In the genomic region with DNA sequence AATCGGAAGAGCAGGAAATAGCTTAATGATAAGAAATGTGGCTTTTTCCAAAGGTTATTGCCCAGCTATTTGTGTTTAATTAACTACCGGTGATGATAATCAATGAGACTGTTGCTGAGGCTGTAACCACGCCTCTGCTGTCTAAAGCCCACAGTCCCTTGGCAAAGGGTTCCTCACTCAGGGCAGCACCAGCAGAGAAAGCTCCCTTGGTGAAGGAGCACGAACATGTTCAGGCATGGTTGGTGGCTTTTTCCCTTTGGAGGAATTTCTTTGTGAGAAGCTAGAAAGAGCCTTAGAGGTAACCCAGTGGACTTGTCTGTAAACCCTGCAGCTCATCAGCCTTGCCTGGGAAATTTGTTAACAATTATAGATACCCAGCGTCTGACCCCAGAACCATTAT, we compare ENCODE assay signal across 19 cellular contexts. TPM values are rescaled to one million over a fixed set of nuclear protein-coding genes. Genes with fewer than 3 reads are reported as not detected.
DNase-seq lines count a peak whose midpoint lies in the region; ATAC-seq and TF ChIP-seq lines count a peak whose summit lies in the region.
"Had no signal": no experiment of that assay in that cellular context is flagged by ENCODE, and none has a peak within 500 bp of the region (broad histone marks: within the 10 kb centered on the region; RNA-seq: fewer than 3 reads in every experiment).

No MANE protein-coding gene starts in this region.

- H3K4me3 ChIP-seq in mammary epithelial cell (replicated peaks in 1 of 3; ENCODE audit: insufficient read depth in 1 of 3, low read depth in 2 of 3, low read length in 3 of 3) (no peak overlapping the region), smooth muscle cell (no peak overlapping the region)

- H2AFZ ChIP-seq in mammary epithelial cell (ENCODE audit: low read depth, low read length): peak overlapping the region; percentile 60
- H2AFZ ChIP-seq in smooth muscle cell (ENCODE audit: low read depth): peak overlapping the region; percentile 10

- H3K27me3 ChIP-seq in mammary epithelial cell (ENCODE audit: insufficient read depth, low read length) (no peaks in the 10 kb centered on the region), foreskin keratinocyte (no peaks in the 10 kb centered on the region), smooth muscle cell (ENCODE audit: low read depth) (no peaks in the 10 kb centered on the region)
- H3K27me3 ChIP-seq: BE2C had no signal

- H3K36me3 ChIP-seq in mammary epithelial cell (ENCODE audit: insufficient read depth, low read length): no peaks in the 10 kb centered on the region
- no peaks in the 10 kb centered on the region for H3K36me3 ChIP-seq in smooth muscle cell (ENCODE audit: low read depth)
- H3K36me3 ChIP-seq: BE2C had no signal

- no peaks in the 10 kb centered on the region for H4K20me1 ChIP-seq in mammary epithelial cell (ENCODE audit: insufficient read depth, low read length)
- H4K20me1 ChIP-seq in smooth muscle cell (ENCODE audit: low read depth): no peaks in the 10 kb centered on the region

- H3K4me2 ChIP-seq in mammary epithelial cell (ENCODE audit: insufficient read depth, low read depth, low read length): peak overlapping the region; percentile 65
- H3K4me2 ChIP-seq in smooth muscle cell: peak overlapping the region; percentile 17

- no TSS peak for BruUV-seq in mammary epithelial cell (replicated peaks; lab: Mats Ljungman, UMichigan)

- in situ Hi-C loops in mammary epithelial cell (cut with MboI; ENCODE audit: low sequenced_read_pairs in 2 of 2): loop anchor here in 1 of 2 donors (10.0 kb wide), 1 partner anchor 68 kb away; no protein-coding TSS in a partner anchor

- H3K4me1 ChIP-seq in mammary epithelial cell (ENCODE audit: insufficient read depth, low read length) (peaks cover 13% of the 10 kb centered on the region), foreskin keratinocyte (peaks cover 12% of the 10 kb centered on the region), smooth muscle cell (ENCODE audit: low read depth) (no peaks in the 10 kb centered on the region)

- H3K9ac ChIP-seq in mammary epithelial cell (ENCODE audit: insufficient read depth, low read length) (peak overlapping the region; percentile 20), smooth muscle cell (ENCODE audit: low read depth) (no peak overlapping the region)

- no peak for TF ChIP-seq CTCF in mammary epithelial cell (conservative IDR thresholded peaks at IDR 0.05 in 1 of 2, IDR thresholded peaks at IDR 0.05 in 1 of 2; ENCODE audit: extremely low read depth in 1 of 2, insufficient read depth in 1 of 2, low read depth in 1 of 2, low read length in 2 of 2)
- TF ChIP-seq CTCF in foreskin keratinocyte (conservative IDR thresholded peaks at IDR 0.05): peak; percentile 22
- TF ChIP-seq CTCF in smooth muscle cell (IDR thresholded peaks at IDR 0.05; ENCODE audit: borderline replicate concordance, insufficient read depth, poor library complexity, severe bottlenecking): no peak

- peak; percentile 30 for DNase-seq in activated CD8-positive, alpha-beta memory T cell treated with anti-CD3 and anti-CD28 coated beads for 24 hours
- no peak for DNase-seq in activated CD8-positive, alpha-beta memory T cell treated with anti-CD3 and anti-CD28 coated beads, Interleukin-2, amount 50 U/mL, for 4 hours
- DNase-seq in mammary epithelial cell (peak; percentile 92), foreskin keratinocyte (peak; percentile 81 to 88), smooth muscle cell (lab: John Stamatoyannopoulos, UW; ENCODE audit: unreplicated experiment) (no peak), GF-D8 (lab: John Stamatoyannopoulos, UW) (no peak), iPS-NIHi11 (ENCODE audit: low spot score) (no peak), globus pallidus (ENCODE audit: low spot score) (no peak)
- DNase-seq: 8988T; BE2C; CD4-positive, CD25-positive, alpha-beta regulatory T cell; COR-L47; HCEC 1CT; NCI-H1105 treated with DMSO at 0.1 percent for 48 hours; NCI-H1694 treated with DMSO at 0.1 percent for 48 hours; NCI-H2107; NCI-H345; NCI-H524 treated with DMSO at 0.1 percent for 48 hours; SIG-M5 had no signal

- peak; percentile 87 for ATAC-seq in foreskin keratinocyte

- dilution Hi-C loops in mammary epithelial cell (cut with HindIII; ENCODE audit: low sequenced_read_pairs): no loop called here

- H3K27ac ChIP-seq in mammary epithelial cell (ENCODE audit: insufficient read depth, low read depth, low read length): peak overlapping the region; percentile 53
- H3K27ac ChIP-seq in foreskin keratinocyte: no peak overlapping the region
- peak overlapping the region; percentile 60 for H3K27ac ChIP-seq in smooth muscle cell (ENCODE audit: low read depth)

- H3K79me2 ChIP-seq in mammary epithelial cell (ENCODE audit: insufficient read depth, low read length) (no peaks in the 10 kb centered on the region), smooth muscle cell (ENCODE audit: low read depth) (no peaks in the 10 kb centered on the region)

- 1% methylated on average over 5 of the region's 5 CpGs for WGBS in mammary epithelial cell (ENCODE audit: low coverage, missing lambda C conversion rate)
- whole genome bisulfite sequencing in smooth muscle cell (ENCODE audit: low lambda C conversion rate): 71% methylated on average over 5 of the region's 5 CpGs

- intact Hi-C loops in mammary epithelial cell (cut with micrococcal nuclease): loop anchor here (2.0 kb wide), 1 partner anchor 74 kb away; no protein-coding TSS in a partner anchor

- H3K9me3 ChIP-seq in mammary epithelial cell (replicated peaks; ENCODE audit: insufficient read depth, low read length) (no peaks in the 10 kb centered on the region), smooth muscle cell (replicated peaks; ENCODE audit: low read depth) (no peaks in the 10 kb centered on the region)
- H3K9me3 ChIP-seq: BE2C had no signal

- CTCF ChIA-PET in mammary epithelial cell (lab: Charles Lee; ENCODE audit: low non-redundant PET): no interaction called here

- H3F3A ChIP-seq in smooth muscle cell (ENCODE audit: low read depth): no peaks in the 10 kb centered on the region

RNA-seq across cellular contexts. Expression of a gene that starts 7.5 kb away (rescaled TPM):
- 10 to 100 TPM; 21.8 to 22.6 TPM for total RNA-seq in mammary epithelial cell
- 18.4 TPM for polyA plus RNA-seq in mammary epithelial cell
- polyA minus RNA-seq in mammary epithelial cell: 32.2 TPM
- total RNA-seq in foreskin keratinocyte: 8.4 and 10.4 TPM in 2 replicates
- 4.4 and 5.3 TPM in 2 replicates for polyA plus RNA-seq in foreskin keratinocyte
- 5.8 and 8.9 TPM in 2 replicates for total RNA-seq in smooth muscle cell
- polyA plus RNA-seq in smooth muscle cell: 1.5 and 3.5 TPM in 2 replicates

Comparison
In these comparisons a context has a peak if more than half of its experiments do, and no peak if none do; other contexts are left out.
1. DNase-seq: peak in activated CD8-positive, alpha-beta memory T cell treated with anti-CD3 and anti-CD28 coated beads for 24 hours (single experiment), mammary epithelial cell (single experiment) and foreskin keratinocyte (2 of 2); none in activated CD8-positive, alpha-beta memory T cell treated with anti-CD3 and anti-CD28 coated beads, Interleukin-2, amount 50 U/mL, for 4 hours (single experiment), smooth muscle cell (single experiment), GF-D8 (single experiment), iPS-NIHi11 (single experiment) and globus pallidus (single experiment).